In the genomic region with DNA sequence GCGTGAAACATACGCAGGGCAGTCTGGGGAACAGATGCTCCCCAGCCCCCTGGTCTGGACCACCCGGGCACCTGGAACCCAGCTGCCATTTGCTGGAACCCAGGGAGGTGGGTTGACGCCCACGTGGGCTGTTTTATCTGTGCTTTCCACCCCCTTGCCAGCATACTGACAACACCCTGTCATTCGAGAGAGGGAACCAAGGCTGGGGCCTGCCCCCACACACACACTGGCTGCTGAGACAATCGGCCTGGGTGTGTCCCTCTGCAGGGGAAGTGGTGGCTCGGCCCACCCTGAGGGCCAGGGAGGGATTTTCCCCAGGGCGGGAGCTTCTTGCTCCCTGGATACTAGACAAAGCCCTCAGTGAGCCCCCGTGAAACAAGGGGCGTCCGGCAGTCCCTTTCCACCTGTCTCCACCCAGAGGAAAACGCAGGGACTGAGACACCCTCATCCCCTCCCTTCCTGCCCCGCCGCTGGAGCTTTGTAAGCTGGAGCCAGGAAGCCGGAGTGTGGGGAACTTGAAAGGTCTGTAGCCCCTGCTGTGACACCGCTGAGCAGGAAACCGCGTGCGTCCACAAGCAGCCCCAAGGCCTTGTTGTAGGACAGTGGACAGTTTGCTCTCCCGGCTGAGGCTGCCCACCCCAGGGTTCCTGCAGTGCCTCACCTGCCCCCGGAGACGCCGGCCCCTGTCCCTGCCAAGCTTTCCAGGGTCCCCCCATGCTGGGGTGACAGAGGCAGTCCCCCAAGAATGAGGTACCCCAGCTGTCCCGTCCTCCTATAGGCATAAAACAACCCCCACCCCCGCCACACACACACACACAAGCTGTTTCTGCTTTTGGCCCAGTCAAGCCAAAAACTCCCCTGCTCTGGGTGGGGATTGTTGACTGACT, we compare ENCODE assay signal across 8 cellular contexts. TPM values are rescaled to one million over a fixed set of nuclear protein-coding genes. Genes with fewer than 3 reads are reported as not detected.
DNase-seq lines count a peak whose midpoint lies in the region; ATAC-seq, FAIRE-seq and TF ChIP-seq lines count a peak whose summit lies in the region.

No MANE protein-coding gene starts in this region.

- peak overlapping the region; percentile 40 for H2AFZ ChIP-seq in parathyroid adenoma

- H3K4me3 ChIP-seq in parathyroid adenoma (ENCODE audit: low read depth, low read length) (no peak overlapping the region), small intestine (ENCODE audit: low read depth in 1 of 2, low read length in 2 of 2) (no peak overlapping the region)

- H3K4me1 ChIP-seq in parathyroid adenoma (peaks cover 10% of the 10 kb centered on the region), small intestine (ENCODE audit: control insufficient read depth in 2 of 2, insufficient read depth in 1 of 2, low read depth in 1 of 2, low read length in 1 of 2) (no peaks in the 10 kb centered on the region)

- H3K79me2 ChIP-seq in parathyroid adenoma = no peaks in the 10 kb centered on the region

- H3K9ac ChIP-seq in parathyroid adenoma = no peak overlapping the region

- H3K27ac ChIP-seq in parathyroid adenoma (peak overlapping the region; percentile 33), small intestine (ENCODE audit: low read depth in 1 of 2, low read length in 1 of 2) (peak overlapping the region in 1 of 2 donors; percentile 36)

- WGBS in small intestine, 3 donors = 39 to 76% (median 53%) methylated on average over 25 to 26 of the region's 26 CpGs

- H3K36me3 ChIP-seq in parathyroid adenoma (ENCODE audit: control insufficient read depth, insufficient read depth, low read length) = no peaks in the 10 kb centered on the region
- H3K36me3 ChIP-seq in small intestine (ENCODE audit: control insufficient read depth in 2 of 2, insufficient read depth in 2 of 2, low read length in 2 of 2) = no peaks in the 10 kb centered on the region

- peak; percentile 92 for ATAC-seq in GM18868 (IDR thresholded peaks at IDR 0.05; ENCODE audit: unreplicated experiment)
- peak; percentile 72 for ATAC-seq in HG03342 (IDR thresholded peaks at IDR 0.05; ENCODE audit: unreplicated experiment)
- peak; percentile 80 for ATAC-seq in esophagus mucosa
- no peak for ATAC-seq in GM18873 (IDR thresholded peaks at IDR 0.05; ENCODE audit: low FRiP score, unreplicated experiment)

- DNase-seq in activated CD4-positive, alpha-beta T cell treated with anti-CD3 and anti-CD28 coated beads, Interleukin-2, amount 50 U/mL, for 48 hours = peak; percentile 42 to 47
- DNase-seq in NCI-H1092 (lab: John Stamatoyannopoulos, UW) = no peak
- no peak for DNase-seq in small intestine

- FAIRE-seq in small intestine (lab: Jason Lieb, UNC) = no peak

- no peak overlapping the region for H3K4me2 ChIP-seq in parathyroid adenoma (ENCODE audit: low read length)

- TF ChIP-seq CTCF in parathyroid adenoma (IDR thresholded peaks at IDR 0.05) = no peak

- no peaks in the 10 kb centered on the region for H3K9me3 ChIP-seq in parathyroid adenoma (ENCODE audit: control insufficient read depth, low read length)
- H3K9me3 ChIP-seq in small intestine (ENCODE audit: control insufficient read depth, low read depth) = no peaks in the 10 kb centered on the region

- H3K27me3 ChIP-seq in parathyroid adenoma (ENCODE audit: control insufficient read depth, insufficient read depth, low read length) (no peaks in the 10 kb centered on the region), small intestine (ENCODE audit: control insufficient read depth in 2 of 2, insufficient read depth in 2 of 2, low read length in 2 of 2) (no peaks in the 10 kb centered on the region)

RNA-seq across cellular contexts. Expression of gene KLF11, which starts 14.1 kb away (rescaled TPM):
- 6.1 TPM for total RNA-seq in esophagus mucosa
- polyA plus RNA-seq in small intestine = 1 to 10 TPM; 1.8 to 7.5 (median 4.9) TPM

RNA-seq across cellular contexts. Expression of gene CYS1, which starts 51.0 kb away (rescaled TPM):
- total RNA-seq in esophagus mucosa = 0.52 TPM
- under 1 TPM in 2 of 3 donors, not detected in 1; 0.54 to 0.76 TPM for polyA plus RNA-seq in small intestine

Comparison
In these comparisons a context has a peak if more than half of its experiments do, and no peak if none do; other contexts are left out.
1. DNase-seq: peak in activated CD4-positive, alpha-beta T cell treated with anti-CD3 and anti-CD28 coated beads, Interleukin-2, amount 50 U/mL, for 48 hours (2 of 2); none in NCI-H1092 (single experiment) and small intestine (single experiment).